In genomic region chr16:2983706-2984136, GRCh38 we compare ENCODE assay signal across 1 cellular context.
TF ChIP-seq lines count a peak whose summit lies in the region.

No MANE protein-coding gene starts in this region.

TF ChIP-seq in K562, 482 proteins besides CTCF, POLR2A, EP300 and RAD21 (continues in another document):
- TF ChIP-seq NR0B1 (IDR thresholded peaks at IDR 0.05; ENCODE audit: partially characterized antibody) (no peak), STAT5B (CRISPR knock-in tag; IDR thresholded peaks at IDR 0.05) (no peak), HMG20A (CRISPR knock-in tag; conservative IDR thresholded peaks at IDR 0.05) (no peak), E4F1 (CRISPR knock-in tag; IDR thresholded peaks at IDR 0.05; ENCODE audit: borderline replicate concordance) (no peak), SMARCB1 (IDR thresholded peaks at IDR 0.05; ENCODE audit: insufficient read length, low read depth) (no peak), U2AF2 (optimal IDR thresholded peaks at IDR 0.05; ENCODE audit: low read depth, low read length) (no peak), NCOR1 (IDR thresholded peaks at IDR 0.05) (no peak), HOXB6 (CRISPR knock-in tag; IDR thresholded peaks at IDR 0.05; ENCODE audit: borderline replicate concordance) (no peak), ATF7 (IDR thresholded peaks at IDR 0.05) (peak; percentile 47; the same call in 1 of the 2 replicates), IFI16 (CRISPR knock-in tag; IDR thresholded peaks at IDR 0.05) (no peak), NCOA6 (IDR thresholded peaks at IDR 0.05) (no peak), RUNX1 (IDR thresholded peaks at IDR 0.05; ENCODE audit: low read depth) (no peak), MAZ (CRISPR knock-in tag; conservative IDR thresholded peaks at IDR 0.05 in 1 of 2, IDR thresholded peaks at IDR 0.05 in 1 of 2) (peak in 1 of 2 experiments; percentile 47; a peak in 2 of 4 replicates), LEF1 (IDR thresholded peaks at IDR 0.05) (no peak), ZNF583 (CRISPR knock-in tag; IDR thresholded peaks at IDR 0.05) (no peak), ZNF431 (CRISPR knock-in tag; IDR thresholded peaks at IDR 0.05) (no peak), STAT5A (IDR thresholded peaks at IDR 0.05; ENCODE audit: borderline replicate concordance, low read length) (no peak), ZNF143 (CRISPR knock-in tag; IDR thresholded peaks at IDR 0.05) (no peak), ZBTB49 (CRISPR knock-in tag; IDR thresholded peaks at IDR 0.05; ENCODE audit: borderline replicate concordance) (no peak), KAT7 (CRISPR knock-in tag; IDR thresholded peaks at IDR 0.05; ENCODE audit: borderline replicate concordance) (no peak; the same call in 1 of the 2 replicates), RERE (CRISPR knock-in tag; IDR thresholded peaks at IDR 0.05; ENCODE audit: borderline replicate concordance) (no peak), ZNF785 (CRISPR knock-in tag; IDR thresholded peaks at IDR 0.05) (no peak), IRF9 (tag; IDR thresholded peaks at IDR 0.05) (no peak), ZNF668 (CRISPR knock-in tag; IDR thresholded peaks at IDR 0.05) (no peak), ATF1 (CRISPR knock-in tag; IDR thresholded peaks at IDR 0.05) (no peak), ATF1 (tag; IDR thresholded peaks at IDR 0.05) (peak; percentile 49; the same call in 1 of the 2 replicates), SMARCE1 (IDR thresholded peaks at IDR 0.05) (0 out of 2 replicates have a peak, but pooled peaks have one; percentile 23), NEUROD1 (IDR thresholded peaks at IDR 0.05; ENCODE audit: borderline replicate concordance, low read depth, low read length, partially characterized antibody) (peak; percentile 49), ZNF592 (IDR thresholded peaks at IDR 0.05) (no peak), FUS (optimal IDR thresholded peaks at IDR 0.05; ENCODE audit: low read depth, low read length) (no peak), TAF1 (IDR thresholded peaks at IDR 0.05; ENCODE audit: control insufficient read depth, extremely low read depth, insufficient read depth, low read length, severe bottlenecking) (no peak), ZNF79 (CRISPR knock-in tag; IDR thresholded peaks at IDR 0.05; ENCODE audit: low read depth) (no peak), ZBTB17 (CRISPR knock-in tag; IDR thresholded peaks at IDR 0.05) (no peak), TCF7L2 (IDR thresholded peaks at IDR 0.05; ENCODE audit: low read depth, low read length) (no peak), SUPT5H (IDR thresholded peaks at IDR 0.05) (peak; percentile 47; the same call in 1 of the 2 replicates), TSHZ1 (CRISPR knock-in tag; IDR thresholded peaks at IDR 0.05) (no peak), U2AF1 (optimal IDR thresholded peaks at IDR 0.05; ENCODE audit: low read depth, low read length) (no peak), PRPF4 (IDR thresholded peaks at IDR 0.05; ENCODE audit: insufficient read depth, low read depth, low read length, poor library complexity, severe bottlenecking) (no peak), CSDE1 (IDR thresholded peaks at IDR 0.05) (no peak), SIRT6 (IDR thresholded peaks at IDR 0.05; ENCODE audit: low read depth, low read length) (no peak)
